18 cellular contexts compared by ENCODE assay signal in the genomic region with DNA sequence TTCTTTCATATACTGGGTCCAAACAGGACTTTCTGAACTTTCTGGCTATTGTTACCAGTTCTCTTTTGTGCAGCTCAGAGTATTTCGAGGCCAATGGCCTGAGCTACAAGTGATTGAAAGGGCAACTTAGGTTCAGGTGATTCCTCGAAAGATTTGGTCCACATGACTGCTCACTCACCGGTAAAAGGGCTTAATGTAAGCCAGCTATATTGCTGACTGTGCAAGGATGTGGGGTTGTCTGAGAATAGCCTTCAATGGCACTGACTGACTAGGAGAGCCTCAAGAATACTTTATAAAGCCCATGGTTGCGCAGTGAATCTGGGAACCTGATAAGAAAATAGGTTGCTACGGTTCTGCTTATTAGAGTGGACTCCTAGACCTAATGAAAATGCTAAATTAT.
DNase-seq lines count a peak whose midpoint lies in the region; ATAC-seq, FAIRE-seq and TF ChIP-seq lines count a peak whose summit lies in the region.
"Had no signal": no experiment of that assay in that cellular context is flagged by ENCODE, and none has a peak within 500 bp of the region (broad histone marks: within the 10 kb centered on the region; RNA-seq: fewer than 3 reads in every experiment).

No MANE protein-coding gene starts in this region.

- no peak overlapping the region for H3K9ac ChIP-seq in HepG2 (ENCODE audit: insufficient read depth, low read depth, low read length)
- no peak overlapping the region for H3K9ac ChIP-seq in MM.1S (ENCODE audit: low read length)
- no peak overlapping the region for H3K9ac ChIP-seq in K562 (ENCODE audit: insufficient read depth in 1 of 2, low read depth in 2 of 2, low read length in 2 of 2)
- H3K9ac ChIP-seq: GM23248 had no signal

- TF ChIP-seq EP300 in HepG2 (IDR thresholded peaks at IDR 0.05; ENCODE audit: low read depth in 2 of 2, low read length in 2 of 2) (no peak), HepG2 (CRISPR knock-in tag; IDR thresholded peaks at IDR 0.05; ENCODE audit: borderline replicate concordance) (no peak), K562 (IDR thresholded peaks at IDR 0.05; ENCODE audit: low read length) (no peak)

- no peak overlapping the region for H2AFZ ChIP-seq in HepG2 (ENCODE audit: low read length)
- no peak overlapping the region for H2AFZ ChIP-seq in MM.1S (ENCODE audit: low read length)
- H2AFZ ChIP-seq in K562 (ENCODE audit: low read depth, low read length): no peak overlapping the region
- H2AFZ ChIP-seq: GM23248 had no signal

- TF ChIP-seq POLR2A in HepG2 (IDR thresholded peaks at IDR 0.05; ENCODE audit: insufficient read depth in 1 of 2, low read depth in 2 of 2, low read length in 2 of 2) (no peak), right lobe of liver (IDR thresholded peaks at IDR 0.05) (no peak), K562 (conservative IDR thresholded peaks at IDR 0.05) (no peak)

- H3K27ac ChIP-seq in HepG2 (ENCODE audit: extremely low read length, insufficient read depth, low read length): no peak overlapping the region
- peak overlapping the region in 1 of 3 donors; percentile 1 for H3K27ac ChIP-seq in right lobe of liver
- no peak overlapping the region for H3K27ac ChIP-seq in MM.1S (ENCODE audit: low read length)
- no peak overlapping the region for H3K27ac ChIP-seq in K562 (ENCODE audit: extremely low read depth, low read depth, low read length)
- H3K27ac ChIP-seq in effector memory CD4-positive, alpha-beta T cell (ENCODE audit: insufficient read depth, low read length, poor library complexity, severe bottlenecking): no peak overlapping the region
- H3K27ac ChIP-seq: 22Rv1, GM23248 had no signal

- H3K4me2 ChIP-seq in HepG2 (ENCODE audit: low read depth, low read length) (no peak overlapping the region), MM.1S (ENCODE audit: low read depth, low read length) (no peak overlapping the region), K562 (ENCODE audit: insufficient read depth, low read length) (no peak overlapping the region)

- no peaks in the 10 kb centered on the region for H3K9me1 ChIP-seq in K562 (ENCODE audit: control insufficient read depth, insufficient read depth, low read length)

- H3K36me3 ChIP-seq in HepG2 (replicated peaks in 1 of 2; ENCODE audit: control insufficient read depth in 1 of 2, insufficient read depth in 2 of 2, low read length in 2 of 2) (no peaks in the 10 kb centered on the region), right lobe of liver (no peaks in the 10 kb centered on the region), MM.1S (replicated peaks; ENCODE audit: insufficient read depth, low read length) (no peaks in the 10 kb centered on the region), K562 (ENCODE audit: control insufficient read depth, insufficient read depth, low read length) (no peaks in the 10 kb centered on the region)
- no peaks in the 10 kb centered on the region for H3K36me3 ChIP-seq in effector memory CD4-positive, alpha-beta T cell (ENCODE audit: control insufficient read depth, insufficient read depth, low read length)
- H3K36me3 ChIP-seq: HAP-1 had no signal

- TF ChIP-seq RAD21 in HepG2 (CRISPR knock-in tag; IDR thresholded peaks at IDR 0.05) (no peak), K562 (CRISPR knock-in tag; conservative IDR thresholded peaks at IDR 0.05 in 1 of 2, IDR thresholded peaks at IDR 0.05 in 1 of 2) (no peak)

- in situ Hi-C loops in HepG2 (cut with HindIII; ENCODE audit: extremely low pct_ligation_motif_present, low pct_unique_long_range_greater_than_20kb) (no loop called here), K562 (cut with MboI) (no loop called here)

- H3K9me2 ChIP-seq in MM.1S (replicated peaks; ENCODE audit: insufficient read depth, low read length): no peaks in the 10 kb centered on the region

- H3K9me3 ChIP-seq in HepG2 (ENCODE audit: low read length): no peaks in the 10 kb centered on the region
- no peaks in the 10 kb centered on the region for H3K9me3 ChIP-seq in right lobe of liver
- H3K9me3 ChIP-seq in MM.1S (replicated peaks; ENCODE audit: insufficient read depth, low read length): no peaks in the 10 kb centered on the region
- H3K9me3 ChIP-seq in K562 (replicated peaks; ENCODE audit: control insufficient read depth, insufficient read depth, low read depth, low read length): no peaks in the 10 kb centered on the region; the same call in 1 of the 2 replicates
- no peaks in the 10 kb centered on the region for H3K9me3 ChIP-seq in effector memory CD4-positive, alpha-beta T cell (ENCODE audit: control insufficient read depth, low read length)
- H3K9me3 ChIP-seq: Caco-2, HAP-1 had no signal

- H4K20me1 ChIP-seq in HepG2 (ENCODE audit: insufficient read depth, low read length): no peaks in the 10 kb centered on the region
- no peaks in the 10 kb centered on the region for H4K20me1 ChIP-seq in MM.1S (ENCODE audit: insufficient read depth, low read length)
- no peaks in the 10 kb centered on the region for H4K20me1 ChIP-seq in K562 (replicated peaks; ENCODE audit: control insufficient read depth, insufficient read depth, low read length)

- CTCF ChIA-PET in HepG2 (lab: Yijun Ruan, JAX; ENCODE audit: low intra/inter-chr PET ratio, low total read pairs): no interaction called here
- CTCF ChIA-PET in K562 (lab: Yijun Ruan, JAX; ENCODE audit: low intra/inter-chr PET ratio): no interaction called here

- intact Hi-C loops in HepG2 (cut with micrococcal nuclease; ENCODE audit: unreplicated experiment): no loop called here
- intact Hi-C loops in right lobe of liver (cut with DNase I): no loop called here
- intact Hi-C loops in K562 (cut with micrococcal nuclease): no loop called here

- POLR2A ChIA-PET in HepG2 (lab: Yijun Ruan, JAX) (no interaction called here), K562 (lab: Yijun Ruan, JAX) (interaction anchor here (0.5 kb wide), 1 partner anchor 585 kb away, joined by 3 read pairs; no protein-coding TSS in a partner anchor)

- H3K4me3 ChIP-seq in HepG2 (replicated peaks in 1 of 3; ENCODE audit: insufficient read depth in 1 of 3, low read depth in 2 of 3, low read length in 3 of 3) (no peak overlapping the region), right lobe of liver (no peak overlapping the region), MM.1S (ENCODE audit: low read length) (no peak overlapping the region), K562 (no peak overlapping the region)
- H3K4me3 ChIP-seq in effector memory CD4-positive, alpha-beta T cell (ENCODE audit: insufficient read depth, low read depth, low read length, poor library complexity, severe bottlenecking): no peak overlapping the region
- H3K4me3 ChIP-seq: GM23248, HAP-1 had no signal

- H3K27me3 ChIP-seq in HepG2 (ENCODE audit: control insufficient read depth in 1 of 2, insufficient read depth in 2 of 2, low read length in 2 of 2) (no peaks in the 10 kb centered on the region), right lobe of liver (no peaks in the 10 kb centered on the region), MM.1S (replicated peaks; ENCODE audit: insufficient read depth, low read length) (no peaks in the 10 kb centered on the region), K562 (ENCODE audit: control insufficient read depth in 2 of 2, insufficient read depth in 2 of 2, low read length in 2 of 2) (no peaks in the 10 kb centered on the region)
- H3K27me3 ChIP-seq in effector memory CD4-positive, alpha-beta T cell (replicated peaks; ENCODE audit: control insufficient read depth, insufficient read depth, low read length, poor library complexity, severe bottlenecking): no peaks in the 10 kb centered on the region

- H3K4me1 ChIP-seq in HepG2 (ENCODE audit: insufficient read depth, low read length) (no peaks in the 10 kb centered on the region), right lobe of liver (peaks cover 0 to 21% (median 7%) of the 10 kb centered on the region in 4 donors), MM.1S (ENCODE audit: low read length) (peaks cover 9% of the 10 kb centered on the region; the same call in 1 of the 2 replicates), K562 (replicated peaks in 1 of 2; ENCODE audit: control insufficient read depth in 2 of 2, insufficient read depth in 2 of 2, low read length in 2 of 2) (no peaks in the 10 kb centered on the region)
- H3K4me1 ChIP-seq in effector memory CD4-positive, alpha-beta T cell (ENCODE audit: control insufficient read depth, insufficient read depth, low read length, poor library complexity, severe bottlenecking): no peaks in the 10 kb centered on the region
- H3K4me1 ChIP-seq: Caco-2, HAP-1 had no signal

- TF ChIP-seq CTCF in HepG2 (CRISPR knock-in tag; IDR thresholded peaks at IDR 0.05) (no peak), right lobe of liver (IDR thresholded peaks at IDR 0.05) (no peak), MM.1S (IDR thresholded peaks at IDR 0.05; ENCODE audit: low read length) (no peak), K562 (IDR thresholded peaks at IDR 0.05 in 2 of 3, conservative IDR thresholded peaks at IDR 0.05 in 1 of 3; ENCODE audit: insufficient read depth in 2 of 3, low read depth in 1 of 3, low read length in 3 of 3) (no peak)

- DNase-seq in HepG2 (ENCODE audit: low spot score) (no peak), right lobe of liver (no peak), MM.1S (peak; percentile 79), K562 (ENCODE audit: extremely low read depth in 1 of 4, low spot score in 3 of 4) (no peak)
- no peak for DNase-seq in effector memory CD4-positive, alpha-beta T cell
- DNase-seq: C1 segment of cervical spinal cord; Caco-2; CD8-positive, alpha-beta T cell; DMS153; DND-41; GM23248; HFFc6 had no signal

- no TSS peak for BruUV-seq in HepG2 (replicated peaks; lab: Mats Ljungman, UMichigan)
- no TSS peak for BruUV-seq in K562 (replicated peaks; lab: Mats Ljungman, UMichigan)

- H3F3A ChIP-seq in MM.1S (ENCODE audit: insufficient read depth, low read length): no peaks in the 10 kb centered on the region

- no peak for ATAC-seq in HepG2
- ATAC-seq in right lobe of liver: no peak
- ATAC-seq in K562: no peak
- ATAC-seq in HG03159 (IDR thresholded peaks at IDR 0.05; ENCODE audit: unreplicated experiment): no peak
- ATAC-seq: CD8-positive, alpha-beta T cell had no signal

- no peak for FAIRE-seq in HepG2 (lab: Jason Lieb, UNC)
- FAIRE-seq in K562 (lab: Jason Lieb, UNC): no peak
- FAIRE-seq: A204.1, G401.6, GM19239 had no signal

- WGBS in HepG2 (ENCODE audit: low lambda C conversion rate): 9% methylated on average over 5 of the region's 5 CpGs
- WGBS in right lobe of liver (ENCODE audit: insufficient coverage, low coverage, low lambda C conversion rate, missing lambda C conversion rate): 67% methylated on average over 5 of the region's 5 CpGs
- WGBS in K562 (ENCODE audit: insufficient coverage, low coverage, missing lambda C conversion rate): 0% methylated on average over 5 of the region's 5 CpGs

- H3K79me2 ChIP-seq in HepG2 (ENCODE audit: insufficient read depth, low read length): no peaks in the 10 kb centered on the region
- no peaks in the 10 kb centered on the region for H3K79me2 ChIP-seq in MM.1S (ENCODE audit: low read length)
- H3K79me2 ChIP-seq in K562 (ENCODE audit: control insufficient read depth, insufficient read depth, low read length): no peaks in the 10 kb centered on the region

TF ChIP-seq in HepG2, 621 proteins besides CTCF, POLR2A, EP300 and RAD21 (continues in another document):
- TF ChIP-seq PLRG1 (conservative IDR thresholded peaks at IDR 0.05) (no peak), MZF1 (CRISPR knock-in tag; IDR thresholded peaks at IDR 0.05; ENCODE audit: borderline replicate concordance) (no peak)

TF ChIP-seq in K562, 482 proteins besides CTCF, POLR2A, EP300 and RAD21 (continues in another document):
- TF ChIP-seq RNF2 (IDR thresholded peaks at IDR 0.05): no peak

Comparison
In these comparisons a context has a peak if more than half of its experiments do, and no peak if none do; other contexts are left out.
1. Of the 241 proteins assayed by ChIP-seq in both HepG2 and K562: peak only in HepG2: MAFF; only in K562: none; in both: MAFK; in neither: 239.